ENCODE assay signal across 8 cellular contexts in genomic region chr17:59618894-59619312, GRCh38. TPM values are rescaled to one million over a fixed set of nuclear protein-coding genes. Genes with fewer than 3 reads are reported as not detected.
DNase-seq lines count a peak whose midpoint lies in the region; ATAC-seq and TF ChIP-seq lines count a peak whose summit lies in the region.

No MANE protein-coding gene starts in this region.

- 0% methylated on average over 15 of the region's 15 CpGs for WGBS in body of pancreas, 2 donors

- CTCF ChIA-PET in GM10248 (lab: Yijun Ruan, JAX): interaction anchor here (1.0 to 1.8 kb wide), 3 partner anchors 11 to 18 kb away, joined by 4 to 7 read pairs (median 5); no protein-coding TSS in a partner anchor

- H3K27ac ChIP-seq in BLaER1 treated with 17β-estradiol and CSF1 and Interleukin-3, amounts not matched to agents 10 nM and 100 nM: peak overlapping the region; percentile 95 to 99 (median 98)
- H3K27ac ChIP-seq in body of pancreas: peak overlapping the region; percentile 92 to 99 (median 98)
- peak overlapping the region; percentile 96 for H3K27ac ChIP-seq in lower lobe of right lung
- H3K27ac ChIP-seq in upper lobe of right lung: peak overlapping the region; percentile 96

- POLR2A ChIA-PET in GM10248 (lab: Yijun Ruan, JAX): interaction anchor here (0.5 to 2.4 kb wide), 11 partner anchors 18 to 406 kb away, joined by 3 to 9 read pairs (median 3); partner anchors contain the start of genes PTRH2 and VMP1

- H3K4me1 ChIP-seq in BLaER1 treated with 17β-estradiol and CSF1 and Interleukin-3, amounts not matched to agents 10 nM and 100 nM: peaks cover 32 to 66% (median 52%) of the 10 kb centered on the region in 10 experiments
- H3K4me1 ChIP-seq in body of pancreas (peaks cover 45% of the 10 kb centered on the region), lower lobe of right lung (peaks cover 44% of the 10 kb centered on the region), upper lobe of right lung (peaks cover 36% of the 10 kb centered on the region)

- H3K9ac ChIP-seq in BLaER1 treated with 17β-estradiol and CSF1 and Interleukin-3, amounts not matched to agents 10 nM and 100 nM: peak overlapping the region; percentile 91 to 99 (median 96)

- H3K9me3 ChIP-seq in BLaER1 treated with 17β-estradiol and CSF1 and Interleukin-3, amounts not matched to agents 10 nM and 100 nM (replicated peaks in 1 of 11): no peaks in the 10 kb centered on the region
- no peaks in the 10 kb centered on the region for H3K9me3 ChIP-seq in body of pancreas
- no peaks in the 10 kb centered on the region for H3K9me3 ChIP-seq in lower lobe of right lung
- H3K9me3 ChIP-seq in upper lobe of right lung: no peaks in the 10 kb centered on the region

- H3K4me2 ChIP-seq in BLaER1 treated with 17β-estradiol and CSF1 and Interleukin-3, amounts not matched to agents 10 nM and 100 nM: peak overlapping the region; percentile 73 to 96 (median 88)

- H4K20me1 ChIP-seq in BLaER1 treated with 17β-estradiol and CSF1 and Interleukin-3, amounts not matched to agents 10 nM and 100 nM: peaks cover 28 to 34% (median 33%) of the 10 kb centered on the region in 11 experiments

- intact Hi-C loops in body of pancreas (cut with DNase I): no loop called here
- intact Hi-C loops in lower lobe of right lung (cut with DNase I): no loop called here
- intact Hi-C loops in upper lobe of right lung (cut with DNase I): no loop called here

- no peak for ATAC-seq in body of pancreas
- no peak for ATAC-seq in lower lobe of right lung
- ATAC-seq in upper lobe of right lung: no peak

- DNase-seq in HS-5 (ENCODE audit: low read depth): peak; percentile 39
- peak in 1 of 4 donors; percentile 93 for DNase-seq in body of pancreas
- no peak for DNase-seq in lower lobe of right lung
- no peak for DNase-seq in upper lobe of right lung
- no peak for DNase-seq in NCI-H1436 (lab: John Stamatoyannopoulos, UW)
- no peak for DNase-seq in GM10248 (ENCODE audit: extremely low spot score)
- DNase-seq in islet precursor cell: no peak

- peaks cover 0 to 15% (median 3%) of the 10 kb centered on the region in 11 experiments; a peak in 7 of 22 replicates for H3K36me3 ChIP-seq in BLaER1 treated with 17β-estradiol and CSF1 and Interleukin-3, amounts not matched to agents 10 nM and 100 nM
- no peaks in the 10 kb centered on the region for H3K36me3 ChIP-seq in body of pancreas (replicated peaks in 1 of 2; ENCODE audit: insufficient read depth in 1 of 2, low read depth in 2 of 2)
- no peaks in the 10 kb centered on the region for H3K36me3 ChIP-seq in lower lobe of right lung
- H3K36me3 ChIP-seq in upper lobe of right lung: no peaks in the 10 kb centered on the region

- H3K4me3 ChIP-seq in BLaER1 treated with 17β-estradiol and CSF1 and Interleukin-3, amounts not matched to agents 10 nM and 100 nM: peak overlapping the region; percentile 84 to 98 (median 92)
- peak overlapping the region; percentile 88 to 94 for H3K4me3 ChIP-seq in body of pancreas
- H3K4me3 ChIP-seq in lower lobe of right lung: peak overlapping the region; percentile 74
- H3K4me3 ChIP-seq in upper lobe of right lung: peak overlapping the region; percentile 86

- TF ChIP-seq POLR2A in body of pancreas (IDR thresholded peaks at IDR 0.05): peak in 1 of 3 donors; percentile 89

- TF ChIP-seq CTCF in body of pancreas (IDR thresholded peaks at IDR 0.05) (no peak), lower lobe of right lung (IDR thresholded peaks at IDR 0.05) (no peak), upper lobe of right lung (IDR thresholded peaks at IDR 0.05) (no peak), GM10248 (IDR thresholded peaks at IDR 0.05; ENCODE audit: control extremely low read depth, extremely low read depth, low read depth, missing control alignments) (no peak)

- H3K27me3 ChIP-seq in BLaER1 treated with 17β-estradiol and CSF1 and Interleukin-3, amounts not matched to agents 10 nM and 100 nM: no peaks in the 10 kb centered on the region
- H3K27me3 ChIP-seq in body of pancreas (no peaks in the 10 kb centered on the region), lower lobe of right lung (ENCODE audit: low read depth) (no peaks in the 10 kb centered on the region), upper lobe of right lung (no peaks in the 10 kb centered on the region)

RNA-seq across cellular contexts. Expression of gene CLTC, which starts 0.8 kb away (rescaled TPM):
- total RNA-seq in body of pancreas: 100 to 1,000 TPM in 1 of 2 donors, 10 to 100 TPM in 1; 78.1 to 112 TPM
- total RNA-seq in lower lobe of right lung: 220 TPM
- total RNA-seq in upper lobe of right lung: 210 TPM

RNA-seq across cellular contexts. Expression of gene DHX40, which starts 53.5 kb away (rescaled TPM):
- 10 to 100 TPM; 18.7 to 26.0 TPM for total RNA-seq in body of pancreas
- total RNA-seq in lower lobe of right lung: 32.3 TPM
- total RNA-seq in upper lobe of right lung: 25.0 TPM
